Comparison of ENCODE assay signal across 6 cellular contexts in the genomic region with DNA sequence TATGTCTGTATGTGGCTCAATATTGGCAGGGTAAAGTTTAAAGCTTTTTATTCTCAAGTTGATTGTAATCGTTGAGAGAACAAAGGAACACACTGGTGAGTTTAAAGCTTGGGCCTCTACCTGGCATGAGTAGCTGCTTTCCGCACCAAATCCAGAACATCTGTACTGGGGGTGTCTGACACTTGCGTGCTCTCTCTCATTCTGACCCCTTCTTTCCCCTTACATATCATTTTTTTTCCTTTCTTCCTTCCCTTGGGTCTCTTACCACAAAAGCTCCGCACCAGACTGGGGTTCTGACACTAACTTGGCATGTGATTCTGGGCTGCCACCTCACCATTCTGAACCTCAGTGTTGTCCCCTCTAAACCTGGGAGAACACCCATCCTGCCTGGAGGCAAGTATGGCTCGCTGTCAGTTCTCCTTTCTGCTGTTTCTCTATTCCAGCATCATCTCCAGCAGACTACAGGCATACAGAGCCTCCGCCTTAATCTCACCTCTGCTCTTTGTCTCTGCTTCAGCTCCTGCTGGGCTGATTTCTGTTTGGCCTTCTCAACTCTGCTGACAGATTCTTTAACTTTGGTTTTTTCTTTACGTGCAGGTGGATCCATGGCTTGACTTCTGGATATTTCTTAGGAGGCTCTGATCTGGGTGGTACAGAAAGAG. TPM values are rescaled to one million over a fixed set of nuclear protein-coding genes. Genes with fewer than 3 reads are reported as not detected.
DNase-seq lines count a peak whose midpoint lies in the region; ATAC-seq, FAIRE-seq and TF ChIP-seq lines count a peak whose summit lies in the region.

No MANE protein-coding gene starts in this region.

- H3K9me3 ChIP-seq in A549 (no peaks in the 10 kb centered on the region), mononuclear cell (ENCODE audit: low read depth, low read length) (no peaks in the 10 kb centered on the region)

- peak overlapping the region; percentile 88 for H3K4me3 Mint-ChIP-seq in HFFc6
- peak overlapping the region; percentile 81 for H3K4me3 Mint-ChIP-seq in activated naive CD8-positive, alpha-beta T cell treated with anti-CD3 and anti-CD28 coated beads, Interleukin-2, amount 50 U/mL, for 24 hours

- TF ChIP-seq RAD21 in A549 (conservative IDR thresholded peaks at IDR 0.05 in 1 of 2, IDR thresholded peaks at IDR 0.05 in 1 of 2), result no peak

- H3K4me1 Mint-ChIP-seq in HFFc6 (ENCODE audit: low read depth), result peaks cover 50% of the 10 kb centered on the region
- H3K4me1 Mint-ChIP-seq in activated naive CD8-positive, alpha-beta T cell treated with anti-CD3 and anti-CD28 coated beads, Interleukin-2, amount 50 U/mL, for 24 hours, result peaks cover 19% of the 10 kb centered on the region

- peak overlapping the region; percentile 52 for H3K4me3 ChIP-seq in A549
- peak overlapping the region; percentile 65 for H3K4me3 ChIP-seq in mononuclear cell (ENCODE audit: low read length)

- ATAC-seq in A549, result peak; percentile 6 to 32; a peak in 4 of 6 replicates
- ATAC-seq in activated naive CD8-positive, alpha-beta T cell treated with anti-CD3 and anti-CD28 coated beads, Interleukin-2, amount 50 U/mL, for 24 hours, result peak; percentile 9
- no peak for ATAC-seq in HG03097 (IDR thresholded peaks at IDR 0.05; ENCODE audit: low FRiP score, unreplicated experiment)
- no peak for ATAC-seq in GM19463 (IDR thresholded peaks at IDR 0.05; ENCODE audit: unreplicated experiment)

- H3K4me2 ChIP-seq in A549, result peak overlapping the region; percentile 68

- H3K27ac Mint-ChIP-seq in HFFc6, result peak overlapping the region; percentile 81
- H3K27ac Mint-ChIP-seq in activated naive CD8-positive, alpha-beta T cell treated with anti-CD3 and anti-CD28 coated beads, Interleukin-2, amount 50 U/mL, for 24 hours, result peak overlapping the region; percentile 79

- no peak for TF ChIP-seq EP300 in A549 (IDR thresholded peaks at IDR 0.05)

- no peak for TF ChIP-seq POLR2A in A549 (IDR thresholded peaks at IDR 0.05; ENCODE audit: low read length)

- no peaks in the 10 kb centered on the region for H3K27me3 Mint-ChIP-seq in HFFc6 (ENCODE audit: insufficient read depth)
- H3K27me3 Mint-ChIP-seq in activated naive CD8-positive, alpha-beta T cell treated with anti-CD3 and anti-CD28 coated beads, Interleukin-2, amount 50 U/mL, for 24 hours, result no peaks in the 10 kb centered on the region

- no peak for TF ChIP-seq CTCF in A549 (IDR thresholded peaks at IDR 0.05)
- no peak for TF ChIP-seq CTCF in HFFc6 (IDR thresholded peaks at IDR 0.05)

- H3K27ac ChIP-seq in A549, result peak overlapping the region; percentile 97 to 98

- peaks cover 14% of the 10 kb centered on the region for H3K36me3 Mint-ChIP-seq in HFFc6 (ENCODE audit: low read depth)
- peaks cover 4% of the 10 kb centered on the region for H3K36me3 Mint-ChIP-seq in activated naive CD8-positive, alpha-beta T cell treated with anti-CD3 and anti-CD28 coated beads, Interleukin-2, amount 50 U/mL, for 24 hours (ENCODE audit: low read depth)

- H3K4me1 ChIP-seq in A549, result peaks cover 26% of the 10 kb centered on the region; the same call in 2 of the 3 replicates
- peaks cover 19% of the 10 kb centered on the region for H3K4me1 ChIP-seq in mononuclear cell (ENCODE audit: insufficient read depth, low read length)

- FAIRE-seq in A549 (lab: Jason Lieb, UNC), result no peak

- CTCF ChIA-PET in A549 (lab: Yijun Ruan, JAX), result interaction anchor here (0.6 to 2.0 kb wide), 3 partner anchors 30 to 336 kb away, joined by 4 to 7 read pairs (median 5); a partner anchor contains a TSS

- DNase-seq in A549 (ENCODE audit: low read depth in 1 of 2, low spot score in 1 of 2), result no peak
- no peak for DNase-seq in HFFc6
- DNase-seq in activated naive CD8-positive, alpha-beta T cell treated with anti-CD3 and anti-CD28 coated beads, Interleukin-2, amount 50 U/mL, for 24 hours, result peak; percentile 13

- H3K9me3 Mint-ChIP-seq in HFFc6, result peaks cover 4% of the 10 kb centered on the region; the same call in 1 of the 2 replicates
- H3K9me3 Mint-ChIP-seq in activated naive CD8-positive, alpha-beta T cell treated with anti-CD3 and anti-CD28 coated beads, Interleukin-2, amount 50 U/mL, for 24 hours, result no peaks in the 10 kb centered on the region

- 55% methylated on average over 7 of the region's 7 CpGs for WGBS in A549 (ENCODE audit: missing lambda C conversion rate)

- POLR2A ChIA-PET in A549 (lab: Yijun Ruan, JAX), result interaction anchor here (0.8 to 3.0 kb wide), 4 partner anchors 10 to 49 kb away, joined by 4 to 15 read pairs (median 8); a partner anchor contains a TSS

- no peaks in the 10 kb centered on the region for H3K27me3 ChIP-seq in mononuclear cell (ENCODE audit: insufficient read depth, low read length)

TF ChIP-seq in A549, 52 proteins besides CTCF, POLR2A, EP300 and RAD21:
- TF ChIP-seq NPAS2 (CRISPR knock-in tag; IDR thresholded peaks at IDR 0.05; ENCODE audit: borderline replicate concordance) (no peak), ZSCAN20 (CRISPR knock-in tag; IDR thresholded peaks at IDR 0.05) (no peak), JUNB (IDR thresholded peaks at IDR 0.05) (no peak), HEYL (CRISPR knock-in tag; IDR thresholded peaks at IDR 0.05) (no peak), ZC3H11A (IDR thresholded peaks at IDR 0.05) (no peak), ESRRA (IDR thresholded peaks at IDR 0.05; ENCODE audit: borderline replicate concordance, low read length) (no peak), ZFP36 (IDR thresholded peaks at IDR 0.05; ENCODE audit: borderline replicate concordance, partially characterized antibody) (no peak), CBX8 (IDR thresholded peaks at IDR 0.05) (no peak), TFCP2L1 (CRISPR knock-in tag; IDR thresholded peaks at IDR 0.05) (no peak), NFE2L2 (conservative IDR thresholded peaks at IDR 0.05; ENCODE audit: low read length) (no peak), JUN (IDR thresholded peaks at IDR 0.05) (no peak), HOXB13 (CRISPR knock-in tag; IDR thresholded peaks at IDR 0.05; ENCODE audit: low read depth) (no peak)
- TF ChIP-seq, protein P1, sequence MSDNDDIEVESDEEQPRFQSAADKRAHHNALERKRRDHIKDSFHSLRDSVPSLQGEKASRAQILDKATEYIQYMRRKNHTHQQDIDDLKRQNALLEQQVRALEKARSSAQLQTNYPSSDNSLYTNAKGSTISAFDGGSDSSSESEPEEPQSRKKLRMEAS (IDR thresholded peaks at IDR 0.05), result no peak

RNA-seq across cellular contexts. Expression of a gene that starts 0.9 kb away (rescaled TPM):
- polyA plus RNA-seq in A549 (2011; rRNA removed) (9.5 and 10.7 TPM in 2 replicates), A549 (2017; fragmentation: RNase III; extraction: RNeasy Plus Mini Kit Qiagen cat#74134 plus additional on column Dnase treatment) (5.0 to 6.6 TPM (median 5.4 TPM) in 3 replicates)
- polyA plus RNA-seq in A549 (2012; cell fraction: cytosol; rRNA removed), result 2.9 and 3.7 TPM in 2 replicates
- 3.9 and 5.3 TPM in 2 replicates for polyA plus RNA-seq in A549 (2012; cell fraction: nucleus; rRNA removed)
- 6.5 and 7.7 TPM in 2 replicates for polyA minus RNA-seq in A549 (2011; rRNA and poly(A)+ RNA removed)
- 10 to 100 TPM in 3 of 6 experiments, 1 to 10 TPM in 3; 8.9 to 12.3 (median 10.4) TPM for total RNA-seq in HFFc6 (2021; fragmentation: NEBNext Ultra II Directional; extraction: Animal tissue kit (Norgen Biotek cat#: 25700))
- 6.4 TPM for total RNA-seq in mononuclear cell

RNA-seq across cellular contexts. Expression of a gene that starts 1.1 kb away (rescaled TPM):
- polyA plus RNA-seq in A549 (2011; rRNA removed) (22.6 and 24.8 TPM in 2 replicates), A549 (2017; fragmentation: RNase III; extraction: RNeasy Plus Mini Kit Qiagen cat#74134 plus additional on column Dnase treatment) (8.7 to 12.0 TPM (median 9.1 TPM) in 3 replicates)
- polyA plus RNA-seq in A549 (2012; cell fraction: cytosol; rRNA removed), result 7.3 and 8.3 TPM in 2 replicates
- 1.3 and 2.2 TPM in 2 replicates for polyA plus RNA-seq in A549 (2012; cell fraction: nucleus; rRNA removed)
- polyA minus RNA-seq in A549 (2011; rRNA and poly(A)+ RNA removed), result 2.1 and 2.3 TPM in 2 replicates
- 10 to 100 TPM in 5 of 6 experiments, 1 to 10 TPM in 1; 9.6 to 17.8 (median 14.7) TPM for total RNA-seq in HFFc6 (2021; fragmentation: NEBNext Ultra II Directional; extraction: Animal tissue kit (Norgen Biotek cat#: 25700))
- total RNA-seq in mononuclear cell, result 22.5 TPM

RNA-seq across cellular contexts. Expression of a gene that starts 30.3 kb away (rescaled TPM):
- polyA plus RNA-seq in A549 (2011; rRNA removed), result 4.8 and 6.6 TPM in 2 replicates
- polyA plus RNA-seq in A549 (2012; cell fraction: cytosol; rRNA removed), result 4.1 and 4.9 TPM in 2 replicates
- 7.8 and 8.0 TPM in 2 replicates for polyA plus RNA-seq in A549 (2012; cell fraction: nucleus; rRNA removed)
- 5.4 to 6.2 TPM (median 5.5 TPM) in 3 replicates for polyA plus RNA-seq in A549 (2017; fragmentation: RNase III; extraction: RNeasy Plus Mini Kit Qiagen cat#74134 plus additional on column Dnase treatment)
- 5.2 and 5.7 TPM in 2 replicates for polyA minus RNA-seq in A549 (2011; rRNA and poly(A)+ RNA removed)
- total RNA-seq in HFFc6 (2021; fragmentation: NEBNext Ultra II Directional; extraction: Animal tissue kit (Norgen Biotek cat#: 25700)), result 1 to 10 TPM; 4.3 to 5.8 (median 5.4) TPM
- total RNA-seq in mononuclear cell, result 1.6 TPM

RNA-seq across cellular contexts. Expression of a gene that starts 31.3 kb away (rescaled TPM):
- polyA plus RNA-seq in A549 (2011; rRNA removed) (0.21 TPM in 2 replicates), A549 (2017; fragmentation: RNase III; extraction: RNeasy Plus Mini Kit Qiagen cat#74134 plus additional on column Dnase treatment) (0.08 to 0.21 TPM (median 0.15 TPM) in 3 replicates)
- polyA plus RNA-seq in A549 (2012; cell fraction: cytosol; rRNA removed), result 0.05 and 0.06 TPM in 2 replicates
- 0.14 and 0.22 TPM in 2 replicates for polyA plus RNA-seq in A549 (2012; cell fraction: nucleus; rRNA removed)
- 0.19 and 0.91 TPM in 2 replicates for polyA minus RNA-seq in A549 (2011; rRNA and poly(A)+ RNA removed)
- not detected for total RNA-seq in HFFc6 (2021; fragmentation: NEBNext Ultra II Directional; extraction: Animal tissue kit (Norgen Biotek cat#: 25700))
- total RNA-seq in mononuclear cell, result 1.0 TPM

RNA-seq across cellular contexts. Expression of a gene that starts 49.0 kb away (rescaled TPM):
- polyA plus RNA-seq in A549 (2011; rRNA removed) (2.6 and 4.5 TPM in 2 replicates), A549 (2017; fragmentation: RNase III; extraction: RNeasy Plus Mini Kit Qiagen cat#74134 plus additional on column Dnase treatment) (1.7 to 2.0 TPM (median 1.9 TPM) in 3 replicates)
- polyA plus RNA-seq in A549 (2012; cell fraction: cytosol; rRNA removed), result 0.61 and 1.1 TPM in 2 replicates
- polyA plus RNA-seq in A549 (2012; cell fraction: nucleus; rRNA removed), result 0.32 and 0.50 TPM in 2 replicates
- 0.45 and 0.92 TPM in 2 replicates for polyA minus RNA-seq in A549 (2011; rRNA and poly(A)+ RNA removed)
- 1 to 10 TPM; 4.9 to 8.8 (median 6.0) TPM for total RNA-seq in HFFc6 (2021; fragmentation: NEBNext Ultra II Directional; extraction: Animal tissue kit (Norgen Biotek cat#: 25700))
- total RNA-seq in mononuclear cell, result 6.3 TPM

Comparison
In these comparisons a context has a peak if more than half of its experiments do, and no peak if none do; other contexts are left out.
1. ATAC-seq: peak in A549 (2 of 2) and activated naive CD8-positive, alpha-beta T cell treated with anti-CD3 and anti-CD28 coated beads, Interleukin-2, amount 50 U/mL, for 24 hours (single experiment); none in HG03097 (single experiment) and GM19463 (single experiment).